Comparison of ENCODE assay signal across 18 cellular contexts in genomic region chr7:5492249-5493020, GRCh38. TPM values are rescaled to one million over a fixed set of nuclear protein-coding genes. Genes with fewer than 3 reads are reported as not detected.
DNase-seq lines count a peak whose midpoint lies in the region; FAIRE-seq and TF ChIP-seq lines count a peak whose summit lies in the region.
"Had no signal": no experiment of that assay in that cellular context is flagged by ENCODE, and none has a peak within 500 bp of the region (broad histone marks: within the 10 kb centered on the region; RNA-seq: fewer than 3 reads in every experiment).

No MANE protein-coding gene starts in this region.

- no peak for TF ChIP-seq CTCF in RWPE1 (conservative IDR thresholded peaks at IDR 0.05; ENCODE audit: low read depth)
- TF ChIP-seq CTCF in H1 (IDR thresholded peaks at IDR 0.05; ENCODE audit: control extremely low read depth in 1 of 3, insufficient read depth in 1 of 3, low read depth in 1 of 3, low read length in 3 of 3) = no peak
- no peak for TF ChIP-seq CTCF in D721Med (IDR thresholded peaks at IDR 0.05; ENCODE audit: insufficient read depth, missing control alignments)

- H2BK20ac ChIP-seq in H1 (ENCODE audit: low read length) = no peak overlapping the region

- peaks cover 0 to 20% (median 12%) of the 10 kb centered on the region in 4 experiments; a peak in 5 of 7 replicates for H3K4me1 ChIP-seq in H1 (replicated peaks in 1 of 4; ENCODE audit: control insufficient read depth in 3 of 4, insufficient read depth in 4 of 4, low read length in 3 of 4)
- H3K4me1 ChIP-seq in neuronal stem cell (ENCODE audit: control insufficient read depth in 2 of 2, insufficient read depth in 1 of 2, low read depth in 1 of 2, low read length in 2 of 2) = peaks cover 0 to 9% of the 10 kb centered on the region in 2 donors

- H2BK5ac ChIP-seq in H1 (ENCODE audit: low read depth, low read length) (peak overlapping the region; percentile 75; the same call in 1 of the 2 replicates), neuronal stem cell (ENCODE audit: low read length) (no peak overlapping the region)

- H3K79me1 ChIP-seq in H1 (ENCODE audit: low read depth, low read length) (0 out of 2 replicates have a peak, but pooled peaks cover 2% of the 10 kb centered on the region), neuronal stem cell (ENCODE audit: low read depth, low read length) (no peaks in the 10 kb centered on the region)

- POLR2A ChIA-PET in RWPE1 (lab: Yijun Ruan, JAX; ENCODE audit: low non-redundant PET) = no interaction called here
- POLR2A ChIA-PET in H1 (lab: Charles Lee; ENCODE audit: partially characterized antibody) = interaction anchor here (0.9 to 1.3 kb wide), 2 partner anchors 9 to 103 kb away, joined by 3 to 4 read pairs; no protein-coding TSS in a partner anchor

- no peak for TF ChIP-seq POLR2A in H1 (IDR thresholded peaks at IDR 0.05; ENCODE audit: control extremely low read depth in 1 of 2, low read depth in 2 of 2, low read length in 2 of 2)
- TF ChIP-seq POLR2A in GM12891 (IDR thresholded peaks at IDR 0.05; ENCODE audit: low read depth, low read length) = no peak

- 0 out of 2 replicates have a peak overlapping the region, but pooled peaks have one; percentile 39 for H2BK12ac ChIP-seq in H1 (ENCODE audit: low read depth, low read length)
- H2BK12ac ChIP-seq in neuronal stem cell (ENCODE audit: low read length) = no peak overlapping the region

- peak overlapping the region in 2 of 4 experiments; percentile 1 to 22; a peak in 2 of 8 replicates for H3K4me3 ChIP-seq in H1 (ENCODE audit: extremely low read depth in 1 of 4, insufficient read depth in 2 of 4, low read depth in 3 of 4, low read length in 4 of 4)
- H3K4me3 ChIP-seq in neuronal stem cell (ENCODE audit: low read length in 2 of 2) = no peak overlapping the region
- H3K4me3 ChIP-seq: hepatocyte, mucosa of descending colon, SJSA1 had no signal

- H2AFZ ChIP-seq in H1 (ENCODE audit: low read length) (peak overlapping the region; percentile 20; the same call in 1 of the 2 replicates), neuronal stem cell (ENCODE audit: low read length) (no peak overlapping the region)
- H2AFZ ChIP-seq: hepatocyte had no signal

- H2BK15ac ChIP-seq in H1 (ENCODE audit: low read length) (0 out of 2 replicates have a peak overlapping the region, but pooled peaks have one; percentile 40), neuronal stem cell (ENCODE audit: low read length) (no peak overlapping the region)

- H2AK5ac ChIP-seq in H1 (ENCODE audit: low read depth, low read length) = no peak overlapping the region
- peak overlapping the region; percentile 93 for H2AK5ac ChIP-seq in neuronal stem cell (ENCODE audit: low read depth, low read length)

- peak overlapping the region; percentile 28 to 60; a peak in 3 of 4 replicates for H3K4me2 ChIP-seq in H1 (ENCODE audit: insufficient read depth in 1 of 2, low read depth in 2 of 2, low read length in 2 of 2)
- no peak overlapping the region for H3K4me2 ChIP-seq in neuronal stem cell (ENCODE audit: insufficient read depth, low read length, poor library complexity, severe bottlenecking)
- H3K4me2 ChIP-seq: hepatocyte, KMS-11 had no signal

- H3K14ac ChIP-seq in H1 (ENCODE audit: insufficient read length) = no peak overlapping the region
- H3K14ac ChIP-seq in neuronal stem cell (ENCODE audit: low read length) = peak overlapping the region; percentile 63

- FAIRE-seq in H1 (lab: Jason Lieb, UNC) (no peak), D721Med (lab: Jason Lieb, UNC) (no peak), GM12891 (lab: Jason Lieb, UNC) (no peak)
- FAIRE-seq: endothelial cell of umbilical vein had no signal

- H3K4ac ChIP-seq in H1 (replicated peaks; ENCODE audit: insufficient read length, low read depth, low read length) = peak overlapping the region; percentile 94
- no peak overlapping the region for H3K4ac ChIP-seq in neuronal stem cell (ENCODE audit: low read length)

- H4K5ac ChIP-seq in H1 (ENCODE audit: insufficient read length, low read depth, low read length) = no peak overlapping the region

- no peak for TF ChIP-seq EP300 in H1 (IDR thresholded peaks at IDR 0.05; ENCODE audit: borderline replicate concordance in 1 of 2, low read depth in 2 of 2, low read length in 2 of 2)

- H3K27me3 ChIP-seq in H1 (replicated peaks in 1 of 4; ENCODE audit: control insufficient read depth in 3 of 4, extremely low read depth in 1 of 4, insufficient read depth in 3 of 4, low read length in 3 of 4) = no peaks in the 10 kb centered on the region
- no peaks in the 10 kb centered on the region for H3K27me3 ChIP-seq in neuronal stem cell (ENCODE audit: control insufficient read depth in 3 of 3, insufficient read depth in 3 of 3, low read depth in 1 of 3, low read length in 3 of 3)
- H3K27me3 ChIP-seq: hepatocyte, SJSA1 had no signal

- DNase-seq in ELF-1 (ENCODE audit: low read depth, low spot score) = peak; percentile 47
- no peak for DNase-seq in RWPE1 (ENCODE audit: low spot score)
- peak in 1 of 2 experiments; percentile 78 for DNase-seq in H1 (ENCODE audit: low read depth in 1 of 2, low spot score in 2 of 2)
- DNase-seq in neuronal stem cell (ENCODE audit: low spot score) = no peak
- no peak for DNase-seq in NCI-H1048 (lab: John Stamatoyannopoulos, UW)
- no peak for DNase-seq in NCI-H1436 treated with DMSO at 0.1 percent for 48 hours (lab: John Stamatoyannopoulos, UW)
- no peak for DNase-seq in D721Med (ENCODE audit: insufficient read length, low spot score)
- DNase-seq in GM12891 (ENCODE audit: insufficient read length, low spot score) = no peak
- DNase-seq: activated effector memory CD4-positive, alpha-beta T cell treated with Interleukin-2 at 50 U/mL for 16 hours; HCEC 1CT; mucosa of descending colon; NCI-H1092; NCI-H526 treated with DMSO at 0.1 percent for 48 hours; stimulated activated CD4-positive, alpha-beta T cell treated with anti-CD3 and anti-CD28 coated beads, Interleukin-2, amount 100 ng/mL, for 24 hours had no signal

- H3K27ac ChIP-seq in RWPE1 = peak overlapping the region; percentile 87
- no peak overlapping the region for H3K27ac ChIP-seq in H1 (ENCODE audit: low read depth, low read length)
- no peak overlapping the region for H3K27ac ChIP-seq in neuronal stem cell (replicated peaks; ENCODE audit: low read length)
- H3K27ac ChIP-seq: hepatocyte, KMS-11, SJSA1 had no signal

- peaks cover 0 to 17% of the 10 kb centered on the region in 2 experiments for H4K20me1 ChIP-seq in H1 (replicated peaks in 1 of 2; ENCODE audit: control insufficient read depth in 1 of 2, insufficient read depth in 2 of 2, low read length in 2 of 2)

- no peaks in the 10 kb centered on the region for H3K79me2 ChIP-seq in H1 (ENCODE audit: control insufficient read depth in 1 of 2, insufficient read depth in 2 of 2, low read length in 2 of 2)

- 59% methylated on average over 19 of the region's 19 CpGs; no CpG with 5 or more reads in 1 of the 2 experiments for WGBS in H1 (ENCODE audit: extremely low coverage in 1 of 2, insufficient coverage in 1 of 2, insufficient read length in 1 of 2, insufficient replicate concordance in 2 of 2, low coverage in 1 of 2, low lambda C conversion rate in 2 of 2, missing lambda C conversion rate in 1 of 2), 2 experiments
- WGBS in neuronal stem cell (ENCODE audit: extremely low coverage in 2 of 2, insufficient read length in 2 of 2, insufficient replicate concordance in 1 of 2), 2 donors = no CpG with 5 or more reads among the region's 19 CpGs

- H3K18ac ChIP-seq in H1 (ENCODE audit: extremely low read depth, low read length) = peak overlapping the region; percentile 89; the same call in 1 of the 2 replicates
- H3K18ac ChIP-seq in neuronal stem cell (ENCODE audit: low read length) = peak overlapping the region; percentile 89

- H3K36me3 ChIP-seq in H1 (ENCODE audit: control insufficient read depth in 2 of 4, insufficient read depth in 4 of 4, low read length in 3 of 4) = peaks cover 0 to 4% (median 2%) of the 10 kb centered on the region in 4 experiments; a peak in 3 of 8 replicates
- H3K36me3 ChIP-seq in neuronal stem cell (replicated peaks in 1 of 2; ENCODE audit: control insufficient read depth in 2 of 2, insufficient read depth in 2 of 2, low read length in 2 of 2) = peaks cover 5 to 26% of the 10 kb centered on the region in 2 donors

- H3K23ac ChIP-seq in H1 (ENCODE audit: insufficient read length) (no peak overlapping the region), neuronal stem cell (ENCODE audit: low read depth, low read length, poor library complexity) (no peak overlapping the region)

- peak overlapping the region; percentile 62 for H4K91ac ChIP-seq in H1 (replicated peaks; ENCODE audit: insufficient read length, low read length)
- no peak overlapping the region for H4K91ac ChIP-seq in neuronal stem cell (ENCODE audit: low read depth, low read length, poor library complexity)

- no peak for TF ChIP-seq RAD21 in H1 (IDR thresholded peaks at IDR 0.05 in 1 of 2, conservative IDR thresholded peaks at IDR 0.05 in 1 of 2; ENCODE audit: low read depth in 2 of 2, low read length in 2 of 2)

- no peak overlapping the region for H2BK120ac ChIP-seq in H1 (replicated peaks; ENCODE audit: low read depth, low read length)
- peak overlapping the region; percentile 17 for H2BK120ac ChIP-seq in neuronal stem cell (ENCODE audit: low read depth, low read length)

- H3K56ac ChIP-seq in H1 (replicated peaks; ENCODE audit: insufficient read length, low read depth, low read length) = no peak overlapping the region

- H4K8ac ChIP-seq in H1 (ENCODE audit: extremely low read depth, insufficient read depth, low read length) = no peak overlapping the region
- no peak overlapping the region for H4K8ac ChIP-seq in neuronal stem cell (ENCODE audit: low read depth, low read length)

- H3K9me3 ChIP-seq in H1 (ENCODE audit: insufficient read depth in 2 of 2, low read depth in 1 of 2, low read length in 1 of 2) = no peaks in the 10 kb centered on the region
- H3K9me3 ChIP-seq in neuronal stem cell (replicated peaks in 1 of 2; ENCODE audit: control insufficient read depth in 2 of 2, insufficient read depth in 1 of 2, low read depth in 1 of 2, low read length in 2 of 2) = no peaks in the 10 kb centered on the region
- H3K9me3 ChIP-seq: mucosa of descending colon, SJSA1 had no signal

- H3K9ac ChIP-seq in H1 (replicated peaks in 1 of 4; ENCODE audit: extremely low read depth in 1 of 4, low read depth in 3 of 4, low read length in 3 of 4) = peak overlapping the region in 1 of 4 experiments; percentile 19; a peak in 1 of 7 replicates
- peak overlapping the region; percentile 85 for H3K9ac ChIP-seq in neuronal stem cell (ENCODE audit: low read depth, low read length, poor library complexity)
- H3K9ac ChIP-seq: KMS-11 had no signal

- CTCF ChIA-PET in RWPE1 (lab: Yijun Ruan, JAX) (no interaction called here), H1 (lab: Charles Lee; ENCODE audit: partially characterized antibody) (interaction anchor here (0.9 to 6.0 kb wide), 10 partner anchors 15 to 188 kb away, joined by 3 to 61 read pairs (median 8); no protein-coding TSS in a partner anchor)

- H3K23me2 ChIP-seq in H1 (ENCODE audit: low read depth, low read length) = no peaks in the 10 kb centered on the region

RNA-seq across cellular contexts. Expression of gene FBXL18, which starts 21.2 kb away (rescaled TPM):
- total RNA-seq in H1 (2021; fragmentation: NEBNext Ultra II Directional; extraction: Animal tissue kit (Norgen Biotek cat#: 25700)) = 18.9 and 19.4 TPM in 2 replicates
- 12.9 and 21.8 TPM in 2 replicates for polyA plus RNA-seq in H1 (2011; rRNA removed)
- polyA plus RNA-seq in H1 (2011; cell fraction: cytosol; rRNA removed) = 7.4 TPM
- 15.0 TPM for polyA plus RNA-seq in H1 (2011; cell fraction: nucleus; rRNA removed)
- 6.5 to 10.6 TPM (median 8.4 TPM) in 4 replicates for polyA plus RNA-seq in H1 (2012, experiment 1 of 2)
- polyA plus RNA-seq in H1 (2012, experiment 2 of 2) = 7.4 TPM
- polyA plus RNA-seq in H1 (2013, experiment 1 of 2) = 10.7 TPM
- polyA plus RNA-seq in H1 (2013, experiment 2 of 2) = 10.9 TPM
- polyA minus RNA-seq in H1 (2011; rRNA and poly(A)+ RNA removed) = 11.1 and 12.9 TPM in 2 replicates
- 13.1 TPM for polyA minus RNA-seq in H1 (2011; cell fraction: cytosol; rRNA and poly(A)+ RNA removed)
- 18.4 TPM for polyA minus RNA-seq in H1 (2011; cell fraction: nucleus; rRNA and poly(A)+ RNA removed)
- 5.1 TPM for polyA plus RNA-seq in neuronal stem cell (2013, experiment 1 of 2)
- 5.4 TPM for polyA plus RNA-seq in neuronal stem cell (2013, experiment 2 of 2)
- 2.5 TPM for polyA plus RNA-seq in GM12891 (2012; ENCODE audit: low read depth, missing spikeins)

RNA-seq across cellular contexts. Expression of gene ACTB, which starts 38.0 kb away (rescaled TPM):
- 5,193 and 5,434 TPM in 2 replicates for total RNA-seq in H1 (2021; fragmentation: NEBNext Ultra II Directional; extraction: Animal tissue kit (Norgen Biotek cat#: 25700))
- 3,302 and 5,403 TPM in 2 replicates for polyA plus RNA-seq in H1 (2011; rRNA removed)
- 2,071 TPM for polyA plus RNA-seq in H1 (2011; cell fraction: cytosol; rRNA removed)
- polyA plus RNA-seq in H1 (2011; cell fraction: nucleus; rRNA removed) = 4,500 TPM
- 6,137 to 6,485 TPM (median 6,195 TPM) in 4 replicates for polyA plus RNA-seq in H1 (2012, experiment 1 of 2)
- 10,957 TPM for polyA plus RNA-seq in H1 (2012, experiment 2 of 2)
- 8,552 TPM for polyA plus RNA-seq in H1 (2013, experiment 1 of 2)
- polyA plus RNA-seq in H1 (2013, experiment 2 of 2) = 8,467 TPM
- 2,491 and 4,199 TPM in 2 replicates for polyA minus RNA-seq in H1 (2011; rRNA and poly(A)+ RNA removed)
- 2,951 TPM for polyA minus RNA-seq in H1 (2011; cell fraction: cytosol; rRNA and poly(A)+ RNA removed)
- polyA minus RNA-seq in H1 (2011; cell fraction: nucleus; rRNA and poly(A)+ RNA removed) = 2,361 TPM
- 6,691 TPM for polyA plus RNA-seq in neuronal stem cell (2013, experiment 1 of 2)
- 6,867 TPM for polyA plus RNA-seq in neuronal stem cell (2013, experiment 2 of 2)
- polyA plus RNA-seq in GM12891 (2012; ENCODE audit: low read depth, missing spikeins) = 9,343 TPM
